In genomic region chr4:25592670-25593069, GRCh38 we compare ENCODE assay signal across 21 cellular contexts.
"Had no signal": no experiment of that assay in that cellular context is flagged by ENCODE, and none has a peak within 500 bp of the region (broad histone marks: within the 10 kb centered on the region; RNA-seq: fewer than 3 reads in every experiment).

No MANE protein-coding gene starts in this region.

- H3K4me1 Mint-ChIP-seq: activated naive CD8-positive, alpha-beta T cell treated with anti-CD3 and anti-CD28 coated beads, Interleukin-2, amount 10 ng/mL, durations not matched to agents 7 days and 5 days; central memory CD8-positive, alpha-beta T cell; stimulated activated naive B cell treated with anti-CD40 and anti-IgM and Interleukin-4, amounts not matched to agents 10 μg/mL and 1 μg/mL and 100 μg/mL, for 72 hours had no signal

- H3K4me3 Mint-ChIP-seq: activated naive CD4-positive, alpha-beta T cell treated with anti-CD3 and anti-CD28 coated beads for 36 hours; activated naive CD8-positive, alpha-beta T cell treated with anti-CD3 and anti-CD28 coated beads, Interleukin-2, amount 10 ng/mL, durations not matched to agents 7 days and 5 days; central memory CD8-positive, alpha-beta T cell; dendritic cell treated with granulocyte-macrophage colony-stimulating factor and Interleukin-4, amounts not matched to agents 40 ng/mL and 50 ng/mL, for 4 days; endodermal cell; mesothelial cell of epicardium; naive thymus-derived CD4-positive, alpha-beta T cell; stimulated activated naive B cell treated with anti-CD40 and anti-IgM and Interleukin-4, amounts not matched to agents 10 μg/mL and 1 μg/mL and 100 μg/mL, for 72 hours had no signal

- DNase-seq: activated CD4-positive, alpha-beta T cell treated with anti-CD3 and anti-CD28 coated beads for 4 hours; activated CD4-positive, alpha-beta T cell treated with anti-CD3 and anti-CD28 coated beads, Interleukin-2, amount 50 U/mL, for 4 hours; activated CD4-positive, CD25-positive, alpha-beta regulatory T cell; activated CD8-positive, alpha-beta memory T cell treated with anti-CD3 and anti-CD28 coated beads for 24 hours; activated effector memory CD4-positive, alpha-beta T cell treated with Interleukin-2 at 50 U/mL for 16 hours; activated naive CD4-positive, alpha-beta T cell treated with anti-CD3 and anti-CD28 coated beads for 36 hours; activated naive CD8-positive, alpha-beta T cell treated with anti-CD3 and anti-CD28 coated beads, Interleukin-2, amount 10 ng/mL, durations not matched to agents 7 days and 5 days; endodermal cell; foreskin fibroblast; head of caudate nucleus; kidney; left colon; naive thymus-derived CD4-positive, alpha-beta T cell; nucleus accumbens; stimulated activated CD4-positive, alpha-beta T cell treated with anti-CD3 and anti-CD28 coated beads, Interleukin-1b, Interleukin-23, amount 100 ng/mL, for 48 hours; stimulated activated CD4-positive, alpha-beta T cell treated with anti-CD3 and anti-CD28 coated beads, Interleukin-4, amount 100 ng/mL, for 4 hours; stimulated activated naive B cell treated with anti-CD40 and anti-IgM and Interleukin-4, amounts not matched to agents 10 μg/mL and 1 μg/mL and 100 μg/mL, for 72 hours had no signal

- ATAC-seq: esophagus mucosa; left colon; naive thymus-derived CD4-positive, alpha-beta T cell; stimulated activated naive B cell treated with anti-CD40 and anti-IgM and Interleukin-4, amounts not matched to agents 10 μg/mL and 1 μg/mL and 100 μg/mL, for 72 hours had no signal

- H3K27me3 Mint-ChIP-seq: activated naive CD8-positive, alpha-beta T cell treated with anti-CD3 and anti-CD28 coated beads, Interleukin-2, amount 10 ng/mL, durations not matched to agents 7 days and 5 days; dendritic cell treated with granulocyte-macrophage colony-stimulating factor and Interleukin-4, amounts not matched to agents 40 ng/mL and 50 ng/mL, for 4 days had no signal

- H3K27ac Mint-ChIP-seq: activated naive CD4-positive, alpha-beta T cell treated with anti-CD3 and anti-CD28 coated beads for 36 hours; activated naive CD8-positive, alpha-beta T cell treated with anti-CD3 and anti-CD28 coated beads, Interleukin-2, amount 10 ng/mL, durations not matched to agents 7 days and 5 days; dendritic cell treated with granulocyte-macrophage colony-stimulating factor and Interleukin-4, amounts not matched to agents 40 ng/mL and 50 ng/mL, for 4 days; endodermal cell; mesothelial cell of epicardium; naive thymus-derived CD4-positive, alpha-beta T cell; stimulated activated naive B cell treated with anti-CD40 and anti-IgM and Interleukin-4, amounts not matched to agents 10 μg/mL and 1 μg/mL and 100 μg/mL, for 72 hours had no signal

- H3K36me3 Mint-ChIP-seq: activated naive CD8-positive, alpha-beta T cell treated with anti-CD3 and anti-CD28 coated beads, Interleukin-2, amount 10 ng/mL, durations not matched to agents 7 days and 5 days; stimulated activated naive B cell treated with anti-CD40 and anti-IgM and Interleukin-4, amounts not matched to agents 10 μg/mL and 1 μg/mL and 100 μg/mL, for 72 hours had no signal
